Comparison of ENCODE assay signal across 1 cellular context in the genomic region with DNA sequence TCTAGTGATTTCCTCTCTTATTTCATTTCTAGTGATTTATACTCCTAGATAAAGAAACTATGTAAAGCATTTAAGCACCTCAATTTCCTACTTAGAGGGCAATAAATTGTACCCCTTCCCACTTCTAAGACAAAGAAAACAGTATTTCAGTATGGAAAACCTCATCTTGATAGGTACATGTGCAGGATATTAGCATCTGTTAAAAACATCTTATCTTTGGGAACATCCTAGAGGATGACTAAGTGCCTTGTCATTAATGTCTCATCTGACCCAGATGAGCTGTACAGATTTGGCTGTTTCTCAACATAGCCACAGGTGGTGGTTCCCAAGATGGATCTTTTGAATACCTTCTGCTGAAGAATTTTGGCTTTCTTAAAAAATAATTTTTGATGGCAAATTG.
TF ChIP-seq lines count a peak whose summit lies in the region.

No MANE protein-coding gene starts in this region.

TF ChIP-seq in SK-N-SH treated with all-trans-retinoic acid at 6 μM for 48 hours, 23 proteins besides CTCF, POLR2A, EP300 and RAD21 (continued from another document):
- no peak for TF ChIP-seq CSRNP3 (CRISPR knock-in tag; IDR thresholded peaks at IDR 0.05)
- TF ChIP-seq, protein P1, sequence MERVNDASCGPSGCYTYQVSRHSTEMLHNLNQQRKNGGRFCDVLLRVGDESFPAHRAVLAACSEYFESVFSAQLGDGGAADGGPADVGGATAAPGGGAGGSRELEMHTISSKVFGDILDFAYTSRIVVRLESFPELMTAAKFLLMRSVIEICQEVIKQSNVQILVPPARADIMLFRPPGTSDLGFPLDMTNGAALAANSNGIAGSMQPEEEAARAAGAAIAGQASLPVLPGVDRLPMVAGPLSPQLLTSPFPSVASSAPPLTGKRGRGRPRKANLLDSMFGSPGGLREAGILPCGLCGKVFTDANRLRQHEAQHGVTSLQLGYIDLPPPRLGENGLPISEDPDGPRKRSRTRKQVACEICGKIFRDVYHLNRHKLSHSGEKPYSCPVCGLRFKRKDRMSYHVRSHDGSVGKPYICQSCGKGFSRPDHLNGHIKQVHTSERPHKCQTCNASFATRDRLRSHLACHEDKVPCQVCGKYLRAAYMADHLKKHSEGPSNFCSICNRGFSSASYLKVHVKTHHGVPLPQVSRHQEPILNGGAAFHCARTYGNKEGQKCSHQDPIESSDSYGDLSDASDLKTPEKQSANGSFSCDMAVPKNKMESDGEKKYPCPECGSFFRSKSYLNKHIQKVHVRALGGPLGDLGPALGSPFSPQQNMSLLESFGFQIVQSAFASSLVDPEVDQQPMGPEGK (CRISPR knock-in tag; IDR thresholded peaks at IDR 0.05; ENCODE audit: borderline replicate concordance) = peak; percentile 32; the same call in 1 of the 2 replicates
